28 cellular contexts compared by ENCODE assay signal in the genomic region with DNA sequence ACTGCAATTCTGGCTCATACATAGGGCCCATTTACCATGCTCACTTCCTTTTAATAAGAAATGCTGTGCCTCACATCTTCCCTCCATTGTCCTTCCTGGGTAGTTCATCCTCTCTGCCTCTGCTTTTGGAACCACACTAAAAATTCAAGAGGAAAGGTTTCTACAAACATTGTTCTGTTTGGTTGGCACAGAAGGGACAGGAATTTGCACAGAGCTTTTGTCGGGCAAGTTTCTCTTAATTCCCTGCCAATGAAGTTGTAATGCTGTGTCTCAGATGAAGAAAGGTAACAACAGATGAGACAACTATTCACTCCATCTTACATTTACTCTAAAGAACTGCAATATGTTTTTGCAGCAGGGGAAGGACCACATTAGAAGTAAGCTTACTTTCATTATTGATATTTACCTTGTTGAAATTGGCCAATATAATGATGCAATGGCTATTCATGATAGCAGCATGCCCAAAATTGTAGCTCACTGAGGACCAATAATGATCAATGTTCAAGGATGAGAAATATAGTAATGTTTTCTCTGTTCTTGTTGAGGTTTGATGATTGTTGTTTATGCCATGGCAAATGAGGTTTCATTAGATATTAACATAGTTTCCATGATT.
"Had no signal": no experiment of that assay in that cellular context is flagged by ENCODE, and none has a peak within 500 bp of the region (broad histone marks: within the 10 kb centered on the region; RNA-seq: fewer than 3 reads in every experiment).

No MANE protein-coding gene starts in this region.

- DNase-seq: islet precursor cell; left ventricle myocardium superior; lower lobe of right lung; mammary epithelial cell; mesenchymal stem cell; naive thymus-derived CD8-positive, alpha-beta T cell; occipital lobe; ovary; stimulated activated CD4-positive, alpha-beta T cell treated with anti-CD3 and anti-CD28 coated beads, Interleukin-12 subunit alpha, Interleukin-12 subunit beta, amount 100 ng/mL, for 4 hours; stimulated activated CD4-positive, alpha-beta T cell treated with anti-CD3 and anti-CD28 coated beads, Interleukin-15, amount 100 ng/mL, for 24 hours; stimulated activated CD4-positive, alpha-beta T cell treated with anti-CD3 and anti-CD28 coated beads, Interleukin-2, amount 100 ng/mL, for 24 hours; stimulated activated CD4-positive, alpha-beta T cell treated with anti-CD3 and anti-CD28 coated beads, Interleukin-4, amount 100 ng/mL, for 1 hour; stimulated activated naive B cell treated with anti-CD40 and anti-IgM and Interleukin-4, amounts not matched to agents 10 μg/mL and 1 μg/mL and 100 μg/mL, for 72 hours; stimulated activated naive CD8-positive, alpha-beta T cell treated with anti-CD3 and anti-CD28 coated beads, Interleukin-15, Interleukin-2, amounts not matched to agents 100 U/mL and 50 U/mL, for 24 hours; stomach; testis; transverse colon; upper lobe of left lung had no signal

- H3K4me2 ChIP-seq: hepatocyte had no signal

- H3K27me3 Mint-ChIP-seq: progenitor cell of endocrine pancreas; stimulated activated naive B cell treated with anti-CD40 and anti-IgM and Interleukin-4, amounts not matched to agents 10 μg/mL and 1 μg/mL and 100 μg/mL, for 72 hours had no signal

- H2AFZ ChIP-seq: hepatocyte had no signal

- H3K4me3 ChIP-seq: hepatocyte, lower lobe of right lung, ovary, right atrium auricular region, skin epidermis, stomach, testis, thyroid gland, transverse colon, upper lobe of left lung, vagina had no signal

- H3K4me3 Mint-ChIP-seq: naive thymus-derived CD8-positive, alpha-beta T cell; nephron; neural crest cell; stimulated activated naive B cell treated with anti-CD40 and anti-IgM and Interleukin-4, amounts not matched to agents 10 μg/mL and 1 μg/mL and 100 μg/mL, for 72 hours had no signal

- H3K79me2 ChIP-seq: hepatocyte had no signal

- ATAC-seq: lower lobe of right lung; naive thymus-derived CD8-positive, alpha-beta T cell; sciatic nerve; stimulated activated naive B cell treated with anti-CD40 and anti-IgM and Interleukin-4, amounts not matched to agents 10 μg/mL and 1 μg/mL and 100 μg/mL, for 72 hours; stimulated activated naive CD8-positive, alpha-beta T cell treated with anti-CD3 and anti-CD28 coated beads, Interleukin-15, Interleukin-2, amounts not matched to agents 100 U/mL and 50 U/mL, for 24 hours had no signal

- H3K27ac ChIP-seq: hepatocyte, lower lobe of right lung, neutrophil, ovary, skin epidermis, stomach, testis, thyroid gland, transverse colon, upper lobe of left lung, vagina had no signal

- H3K36me3 ChIP-seq: lower lobe of right lung, neutrophil, ovary, right atrium auricular region, stomach, thyroid gland, transverse colon, upper lobe of left lung, vagina had no signal

- H3K27me3 ChIP-seq: hepatocyte, neutrophil, ovary, right atrium auricular region, stomach, testis, thyroid gland, transverse colon, upper lobe of left lung, vagina had no signal

- H3K27ac Mint-ChIP-seq: naive thymus-derived CD8-positive, alpha-beta T cell; nephron; progenitor cell of endocrine pancreas; stimulated activated naive B cell treated with anti-CD40 and anti-IgM and Interleukin-4, amounts not matched to agents 10 μg/mL and 1 μg/mL and 100 μg/mL, for 72 hours had no signal

- H3K4me1 Mint-ChIP-seq: naive thymus-derived CD8-positive, alpha-beta T cell; nephron; stimulated activated naive B cell treated with anti-CD40 and anti-IgM and Interleukin-4, amounts not matched to agents 10 μg/mL and 1 μg/mL and 100 μg/mL, for 72 hours had no signal

- H3K9me3 ChIP-seq: neutrophil, ovary, testis, thyroid gland, vagina had no signal

- H3K4me1 ChIP-seq: lower lobe of right lung, stomach, testis, transverse colon, upper lobe of left lung, vagina had no signal
